Comparison of ENCODE assay signal across 24 cellular contexts in the genomic region with DNA sequence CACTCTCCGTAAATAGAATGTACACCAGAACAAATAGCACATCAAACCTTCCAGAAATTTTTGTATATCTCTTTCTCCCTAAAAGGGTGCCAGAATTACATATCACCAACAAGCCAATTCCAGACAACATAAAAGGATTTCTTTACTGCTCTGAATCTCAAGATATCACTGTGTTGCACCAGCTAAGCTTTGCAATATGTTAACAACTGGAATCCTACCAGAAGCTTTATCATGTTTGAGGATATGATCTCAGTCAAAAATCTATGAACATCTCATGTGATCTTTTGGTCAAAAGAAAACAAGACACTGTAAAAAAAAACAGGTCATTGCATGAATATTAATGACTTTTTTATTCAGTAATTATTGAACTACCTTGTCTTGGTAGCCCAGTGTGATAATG.
"Had no signal": no experiment of that assay in that cellular context is flagged by ENCODE, and none has a peak within 500 bp of the region (broad histone marks: within the 10 kb centered on the region; RNA-seq: fewer than 3 reads in every experiment).

No MANE protein-coding gene starts in this region.

- H3K27me3 Mint-ChIP-seq: stimulated activated naive CD8-positive, alpha-beta T cell treated with anti-CD3 and anti-CD28 coated beads, Interleukin-15, amount 100 ng/mL, for 72 hours; stimulated activated naive CD8-positive, alpha-beta T cell treated with anti-CD3 and anti-CD28 coated beads, Interleukin-15, Interleukin-2, amounts not matched to agents 100 ng/mL and 50 ng/mL, for 24 hours; type B pancreatic cell had no signal

- H3K4me3 Mint-ChIP-seq: stimulated activated effector memory CD8-positive, alpha-beta T cell treated with anti-CD3 and anti-CD28 coated beads, Interleukin-12 subunit alpha, Interleukin-12 subunit beta, amount 100 ng/mL, for 72 hours; stimulated activated memory B cell treated with anti-CD40 and anti-IgM and Interleukin-4, amounts not matched to agents 10 μg/mL and 1 μg/mL and 100 μg/mL, for 72 hours; stimulated activated naive CD8-positive, alpha-beta T cell treated with anti-CD3 and anti-CD28 coated beads, Interleukin-15, amount 100 ng/mL, for 72 hours; stimulated activated naive CD8-positive, alpha-beta T cell treated with anti-CD3 and anti-CD28 coated beads, Interleukin-15, Interleukin-2, amounts not matched to agents 100 ng/mL and 50 ng/mL, for 24 hours; type B pancreatic cell had no signal

- H3K9me3 Mint-ChIP-seq: stimulated activated effector memory CD8-positive, alpha-beta T cell treated with anti-CD3 and anti-CD28 coated beads, Interleukin-12 subunit alpha, Interleukin-12 subunit beta, amount 100 ng/mL, for 72 hours; stimulated activated memory B cell treated with anti-CD40 and anti-IgM and Interleukin-4, amounts not matched to agents 10 μg/mL and 1 μg/mL and 100 μg/mL, for 72 hours; stimulated activated naive CD8-positive, alpha-beta T cell treated with anti-CD3 and anti-CD28 coated beads, Interleukin-15, amount 100 ng/mL, for 72 hours; stimulated activated naive CD8-positive, alpha-beta T cell treated with anti-CD3 and anti-CD28 coated beads, Interleukin-15, Interleukin-2, amounts not matched to agents 100 ng/mL and 50 ng/mL, for 24 hours; type B pancreatic cell had no signal

- H3K27ac Mint-ChIP-seq: stimulated activated effector memory CD8-positive, alpha-beta T cell treated with anti-CD3 and anti-CD28 coated beads, Interleukin-12 subunit alpha, Interleukin-12 subunit beta, amount 100 ng/mL, for 72 hours; stimulated activated memory B cell treated with anti-CD40 and anti-IgM and Interleukin-4, amounts not matched to agents 10 μg/mL and 1 μg/mL and 100 μg/mL, for 72 hours; stimulated activated naive CD8-positive, alpha-beta T cell treated with anti-CD3 and anti-CD28 coated beads, Interleukin-15, amount 100 ng/mL, for 72 hours; stimulated activated naive CD8-positive, alpha-beta T cell treated with anti-CD3 and anti-CD28 coated beads, Interleukin-15, Interleukin-2, amounts not matched to agents 100 ng/mL and 50 ng/mL, for 24 hours; type B pancreatic cell had no signal

- ATAC-seq: stimulated activated effector memory CD8-positive, alpha-beta T cell treated with anti-CD3 and anti-CD28 coated beads, Interleukin-12 subunit alpha, Interleukin-12 subunit beta, amount 100 ng/mL, for 72 hours; stimulated activated memory B cell treated with anti-CD40 and anti-IgM and Interleukin-4, amounts not matched to agents 10 μg/mL and 1 μg/mL and 100 μg/mL, for 72 hours; stimulated activated naive CD8-positive, alpha-beta T cell treated with anti-CD3 and anti-CD28 coated beads, Interleukin-15, amount 100 ng/mL, for 72 hours; stimulated activated naive CD8-positive, alpha-beta T cell treated with anti-CD3 and anti-CD28 coated beads, Interleukin-15, Interleukin-2, amounts not matched to agents 100 U/mL and 50 U/mL, for 24 hours; upper lobe of right lung had no signal

- DNase-seq: stimulated activated CD4-positive, alpha-beta T cell treated with anti-CD3 and anti-CD28 coated beads, Interleukin-2, amount 100 ng/mL, for 24 hours; stimulated activated CD4-positive, alpha-beta T cell treated with anti-CD3 and anti-CD28 coated beads, Interleukin-2, amount 100 ng/mL, for 48 hours; stimulated activated CD4-positive, alpha-beta T cell treated with anti-CD3 and anti-CD28 coated beads, Interleukin-4, amount 100 ng/mL, for 1 hour; stimulated activated CD4-positive, alpha-beta T cell treated with anti-CD3 and anti-CD28 coated beads, Interleukin-4, amount 100 ng/mL, for 24 hours; stimulated activated CD4-positive, alpha-beta T cell treated with anti-CD3 and anti-CD28 coated beads, Interleukin-4, amount 100 ng/mL, for 4 hours; stimulated activated CD8-positive, alpha-beta memory T cell treated with anti-CD3 and anti-CD28 coated beads, Interleukin-4, amount 100 ng/mL, for 48 hours; stimulated activated naive CD4-positive, alpha-beta T cell; stimulated activated naive CD4-positive, alpha-beta T cell treated with Interleukin-2 at 50 U/mL for 16 hours; stimulated activated naive CD8-positive, alpha-beta T cell treated with anti-CD3 and anti-CD28 coated beads, Interleukin-15, amount 100 ng/mL, for 72 hours; stimulated activated naive CD8-positive, alpha-beta T cell treated with anti-CD3 and anti-CD28 coated beads, Interleukin-15, Interleukin-2, amounts not matched to agents 100 U/mL and 50 U/mL, for 24 hours; stomach; substantia nigra; testis; thyroid gland; tibial artery; transverse colon; trophoblast cell; upper lobe of left lung; upper lobe of right lung; uterus had no signal

- H3K4me1 Mint-ChIP-seq: stimulated activated effector memory CD8-positive, alpha-beta T cell treated with anti-CD3 and anti-CD28 coated beads, Interleukin-12 subunit alpha, Interleukin-12 subunit beta, amount 100 ng/mL, for 72 hours; stimulated activated memory B cell treated with anti-CD40 and anti-IgM and Interleukin-4, amounts not matched to agents 10 μg/mL and 1 μg/mL and 100 μg/mL, for 72 hours; stimulated activated naive CD8-positive, alpha-beta T cell treated with anti-CD3 and anti-CD28 coated beads, Interleukin-15, amount 100 ng/mL, for 72 hours had no signal

- H3K36me3 Mint-ChIP-seq: stimulated activated effector memory CD8-positive, alpha-beta T cell treated with anti-CD3 and anti-CD28 coated beads, Interleukin-12 subunit alpha, Interleukin-12 subunit beta, amount 100 ng/mL, for 72 hours; stimulated activated memory B cell treated with anti-CD40 and anti-IgM and Interleukin-4, amounts not matched to agents 10 μg/mL and 1 μg/mL and 100 μg/mL, for 72 hours; type B pancreatic cell had no signal
